Comparison of ENCODE assay signal across 13 cellular contexts in genomic region chr7:117251687-117252086, GRCh38.
DNase-seq lines count a peak whose midpoint lies in the region; ATAC-seq lines count a peak whose summit lies in the region.
"Had no signal": no experiment of that assay in that cellular context is flagged by ENCODE, and none has a peak within 500 bp of the region (broad histone marks: within the 10 kb centered on the region; RNA-seq: fewer than 3 reads in every experiment).

No MANE protein-coding gene starts in this region.

- DNase-seq in AG08396 (ENCODE audit: low spot score) (peak; percentile 35), dedifferentiated amniotic fluid mesenchymal stem cell (ENCODE audit: extremely low spot score) (peak; percentile 32), NOMO-1 treated with DMSO at 0.1 percent for 48 hours (lab: John Stamatoyannopoulos, UW; ENCODE audit: unreplicated experiment) (no peak)
- no peak for DNase-seq in stimulated activated CD4-positive, alpha-beta T cell treated with anti-CD3 and anti-CD28 coated beads, Interleukin-4, amount 100 ng/mL, for 24 hours
- DNase-seq: activated CD8-positive, alpha-beta T cell treated with anti-CD3 and anti-CD28 coated beads, Interleukin-2, amount 10 ng/mL, durations not matched to agents 7 days and 5 days; activated naive CD8-positive, alpha-beta T cell treated with anti-CD3 and anti-CD28 coated beads, Interleukin-2, amount 50 U/mL, for 24 hours; H9; KBM-7; uterus had no signal

- ATAC-seq in GM19328 (IDR thresholded peaks at IDR 0.05; ENCODE audit: unreplicated experiment) (peak; percentile 65), HG03280 (IDR thresholded peaks at IDR 0.05; ENCODE audit: unreplicated experiment) (peak; percentile 47), HG03342 (IDR thresholded peaks at IDR 0.05; ENCODE audit: unreplicated experiment) (no peak), HG03108 (IDR thresholded peaks at IDR 0.05; ENCODE audit: unreplicated experiment) (no peak)
- ATAC-seq: activated CD8-positive, alpha-beta T cell treated with anti-CD3 and anti-CD28 coated beads, Interleukin-2, amount 10 ng/mL, durations not matched to agents 7 days and 5 days; activated naive CD8-positive, alpha-beta T cell treated with anti-CD3 and anti-CD28 coated beads, Interleukin-2, amount 50 U/mL, for 24 hours had no signal

Comparison
In these comparisons a context has a peak if more than half of its experiments do, and no peak if none do; other contexts are left out.
1. DNase-seq: peak in AG08396 (single experiment) and dedifferentiated amniotic fluid mesenchymal stem cell (single experiment); none in NOMO-1 treated with DMSO at 0.1 percent for 48 hours (single experiment) and stimulated activated CD4-positive, alpha-beta T cell treated with anti-CD3 and anti-CD28 coated beads, Interleukin-4, amount 100 ng/mL, for 24 hours (single experiment).
2. ATAC-seq: peak in GM19328 (single experiment) and HG03280 (single experiment); none in HG03342 (single experiment) and HG03108 (single experiment).